9 cellular contexts compared by ENCODE assay signal in the genomic region with DNA sequence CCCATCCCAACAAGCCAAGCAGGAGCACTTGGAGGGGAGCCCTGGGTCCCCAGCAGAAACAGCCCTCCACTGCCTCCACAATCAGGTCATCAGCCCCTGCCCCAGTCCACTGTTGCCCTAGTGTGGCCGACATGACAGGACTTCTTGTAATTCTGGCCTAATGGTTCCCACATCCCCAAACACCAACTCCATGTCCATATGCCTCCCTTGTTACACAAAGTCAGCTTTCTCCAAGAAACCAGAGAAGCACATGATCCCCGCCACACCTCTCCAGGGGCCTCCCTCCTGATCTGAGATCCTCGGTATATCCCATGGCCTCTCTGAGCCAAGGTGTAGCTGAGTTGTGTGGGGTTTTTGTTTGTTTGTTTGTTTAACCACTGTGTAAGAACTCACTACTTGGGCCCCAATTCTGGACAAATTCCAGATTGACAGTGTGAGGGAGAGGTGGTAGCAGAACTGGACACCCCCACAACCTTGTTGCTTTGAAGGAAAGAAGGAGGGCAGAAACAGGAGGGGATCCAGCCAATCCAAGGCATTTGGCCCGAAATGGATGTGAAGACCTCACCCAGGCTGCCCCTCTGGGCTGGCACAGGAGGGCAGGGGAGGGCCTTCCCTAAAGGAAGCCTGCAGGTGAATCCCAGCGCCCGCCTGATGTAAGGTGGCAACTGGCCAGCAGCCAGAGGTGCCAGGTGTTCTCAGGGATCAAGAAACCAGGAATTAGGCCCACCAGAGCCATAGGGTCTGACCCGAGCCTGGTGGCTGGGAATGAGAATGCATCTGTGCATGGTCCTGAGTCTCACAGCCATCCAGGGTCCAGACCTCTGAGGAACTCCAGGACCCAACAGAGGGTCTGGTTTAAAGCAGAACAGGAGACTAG. TPM values are rescaled to one million over a fixed set of nuclear protein-coding genes. Genes with fewer than 3 reads are reported as not detected.
DNase-seq lines count a peak whose midpoint lies in the region; ATAC-seq and TF ChIP-seq lines count a peak whose summit lies in the region.
"Had no signal": no experiment of that assay in that cellular context is flagged by ENCODE, and none has a peak within 500 bp of the region (broad histone marks: within the 10 kb centered on the region; RNA-seq: fewer than 3 reads in every experiment).

No MANE protein-coding gene starts in this region.

- H3K4me3 Mint-ChIP-seq in activated naive CD8-positive, alpha-beta T cell treated with anti-CD3 and anti-CD28 coated beads for 36 hours: no peak overlapping the region
- peak overlapping the region; percentile 84 for H3K4me3 Mint-ChIP-seq in natural killer cell

- ATAC-seq in natural killer cell (no peak), HG03460 (IDR thresholded peaks at IDR 0.05; ENCODE audit: unreplicated experiment) (no peak)

- H3K36me3 Mint-ChIP-seq in activated naive CD8-positive, alpha-beta T cell treated with anti-CD3 and anti-CD28 coated beads for 36 hours: peaks cover 10% of the 10 kb centered on the region
- no peaks in the 10 kb centered on the region for H3K36me3 Mint-ChIP-seq in natural killer cell

- 92% methylated on average over 7 of the region's 7 CpGs for WGBS in smooth muscle cell (ENCODE audit: low lambda C conversion rate)

- H4K20me1 ChIP-seq in smooth muscle cell (ENCODE audit: low read depth): no peaks in the 10 kb centered on the region

- no peak overlapping the region for H3K4me2 ChIP-seq in smooth muscle cell

- no peak overlapping the region for H3K4me3 ChIP-seq in smooth muscle cell
- H3K4me3 ChIP-seq: cardiac muscle cell had no signal

- no peaks in the 10 kb centered on the region for H3F3A ChIP-seq in smooth muscle cell (ENCODE audit: low read depth)

- H3K79me2 ChIP-seq in smooth muscle cell (ENCODE audit: low read depth): no peaks in the 10 kb centered on the region

- DNase-seq in COLO668 (lab: John Stamatoyannopoulos, UW; ENCODE audit: unreplicated experiment) (peak; percentile 66), natural killer cell (peak; percentile 19), NOMO-1 treated with dmso at 0.1 percent for 144 hours (lab: John Stamatoyannopoulos, UW; ENCODE audit: unreplicated experiment) (no peak), smooth muscle cell (lab: John Stamatoyannopoulos, UW; ENCODE audit: unreplicated experiment) (no peak), germinal center (ENCODE audit: low spot score) (no peak)
- DNase-seq in activated naive CD8-positive, alpha-beta T cell treated with anti-CD3 and anti-CD28 coated beads for 36 hours: no peak

- peak overlapping the region; percentile 77 for H3K27ac Mint-ChIP-seq in activated naive CD8-positive, alpha-beta T cell treated with anti-CD3 and anti-CD28 coated beads for 36 hours
- H3K27ac Mint-ChIP-seq in natural killer cell: peak overlapping the region; percentile 97 to 100

- intact Hi-C loops in natural killer cell (cut with micrococcal nuclease): no loop called here

- peaks cover 66% of the 10 kb centered on the region for H3K4me1 Mint-ChIP-seq in activated naive CD8-positive, alpha-beta T cell treated with anti-CD3 and anti-CD28 coated beads for 36 hours
- H3K4me1 Mint-ChIP-seq in natural killer cell: peaks cover 88 to 89% of the 10 kb centered on the region in 2 donors

- H3K36me3 ChIP-seq in KOPT-K1 (ENCODE audit: insufficient read depth, low read length) (peaks cover 29% of the 10 kb centered on the region), smooth muscle cell (ENCODE audit: low read depth) (no peaks in the 10 kb centered on the region)
- H3K36me3 ChIP-seq: cardiac muscle cell had no signal

- H3K9me3 ChIP-seq in KOPT-K1 (ENCODE audit: insufficient read depth, low read length, poor library complexity, severe bottlenecking) (no peaks in the 10 kb centered on the region), smooth muscle cell (replicated peaks; ENCODE audit: low read depth) (no peaks in the 10 kb centered on the region)

- peaks cover 8% of the 10 kb centered on the region for H3K27me3 Mint-ChIP-seq in activated naive CD8-positive, alpha-beta T cell treated with anti-CD3 and anti-CD28 coated beads for 36 hours
- H3K27me3 Mint-ChIP-seq in natural killer cell (ENCODE audit: low read depth in 2 of 2): no peaks in the 10 kb centered on the region

- H3K9me3 Mint-ChIP-seq in activated naive CD8-positive, alpha-beta T cell treated with anti-CD3 and anti-CD28 coated beads for 36 hours: no peaks in the 10 kb centered on the region
- no peaks in the 10 kb centered on the region for H3K9me3 Mint-ChIP-seq in natural killer cell

- H3K27ac ChIP-seq in KOPT-K1 (ENCODE audit: low read depth, low read length, poor library complexity, severe bottlenecking) (peak overlapping the region; percentile 99), smooth muscle cell (ENCODE audit: low read depth) (no peak overlapping the region)
- H3K27ac ChIP-seq: cardiac muscle cell had no signal

- no peaks in the 10 kb centered on the region for H3K27me3 ChIP-seq in smooth muscle cell (ENCODE audit: low read depth)
- H3K27me3 ChIP-seq: cardiac muscle cell had no signal

- no peak overlapping the region for H3K9ac ChIP-seq in smooth muscle cell (ENCODE audit: low read depth)

- H3K4me1 ChIP-seq in smooth muscle cell (ENCODE audit: low read depth): no peaks in the 10 kb centered on the region

- H2AFZ ChIP-seq in smooth muscle cell (ENCODE audit: low read depth): no peak overlapping the region

- no peak for TF ChIP-seq CTCF in natural killer cell (IDR thresholded peaks at IDR 0.05)
- no peak for TF ChIP-seq CTCF in smooth muscle cell (IDR thresholded peaks at IDR 0.05; ENCODE audit: borderline replicate concordance, insufficient read depth, poor library complexity, severe bottlenecking)

RNA-seq across cellular contexts. Expression of gene IRF1, which starts 13.5 kb away (rescaled TPM):
- 100 to 1,000 TPM; 228 to 232 TPM for total RNA-seq in activated naive CD8-positive, alpha-beta T cell treated with anti-CD3 and anti-CD28 coated beads for 36 hours
- 1,000 to 10,000 TPM; 1,190 to 1,513 (median 1,282) TPM for total RNA-seq in natural killer cell
- total RNA-seq in smooth muscle cell: 15.7 and 18.0 TPM in 2 replicates
- 19.1 and 25.5 TPM in 2 replicates for polyA plus RNA-seq in smooth muscle cell

Comparison
In these comparisons a context has a peak if more than half of its experiments do, and no peak if none do; other contexts are left out.
1. DNase-seq: peak in COLO668 (single experiment) and natural killer cell (single experiment); none in activated naive CD8-positive, alpha-beta T cell treated with anti-CD3 and anti-CD28 coated beads for 36 hours (single experiment), NOMO-1 treated with dmso at 0.1 percent for 144 hours (single experiment), smooth muscle cell (single experiment) and germinal center (single experiment).
2. RNA of gene IRF1, which starts 13.5 kb away (total RNA-seq): 1,190 to 1,513 TPM in natural killer cell and 228 to 232 TPM in activated naive CD8-positive, alpha-beta T cell treated with anti-CD3 and anti-CD28 coated beads for 36 hours; 15.7 to 18.0 TPM in smooth muscle cell; every median in the first group is over 10 times any median in the second.